ENCODE assay signal across 9 cellular contexts in the genomic region with DNA sequence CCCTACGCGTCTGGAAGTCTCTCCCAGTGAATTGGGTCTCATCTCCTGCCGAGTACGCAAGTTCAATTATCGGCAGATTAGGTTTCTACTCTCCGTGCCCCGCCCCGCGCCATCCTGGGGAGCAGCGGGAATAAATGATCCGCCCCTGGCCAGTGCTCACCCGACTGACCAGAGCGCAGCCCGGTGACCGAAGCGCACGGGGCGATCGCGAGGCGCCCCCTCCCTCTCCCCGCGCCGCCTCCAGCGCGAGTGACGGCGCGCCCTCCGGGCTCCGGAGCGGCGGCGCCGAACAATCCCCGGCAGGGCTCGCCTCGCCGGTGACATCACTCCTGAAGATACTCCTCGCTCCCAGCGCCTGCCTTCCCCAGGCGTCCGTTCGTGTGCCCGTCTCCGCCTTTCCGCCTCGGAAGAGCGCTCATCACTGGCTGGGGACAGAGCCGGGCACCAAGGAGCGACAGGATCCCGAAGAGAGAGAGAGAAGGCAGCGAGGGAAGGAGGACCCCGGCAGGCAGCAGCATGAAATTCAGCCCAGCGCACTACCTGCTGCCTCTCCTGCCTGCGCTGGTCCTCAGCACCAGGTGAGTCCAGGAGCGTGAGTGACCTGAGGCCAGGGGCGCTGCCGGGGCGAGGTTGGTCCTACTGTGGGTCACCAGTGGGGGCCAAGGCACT. TPM values are rescaled to one million over a fixed set of nuclear protein-coding genes. Genes with fewer than 3 reads are reported as not detected.
DNase-seq lines count a peak whose midpoint lies in the region; ATAC-seq and TF ChIP-seq lines count a peak whose summit lies in the region.
"Had no signal": no experiment of that assay in that cellular context is flagged by ENCODE, and none has a peak within 500 bp of the region (broad histone marks: within the 10 kb centered on the region; RNA-seq: fewer than 3 reads in every experiment).

A gene (plus strand): TSS at position 326 of the 669 bp plus-strand sequence.

- POLR2A ChIA-PET in activated CD8-positive, alpha-beta T cell treated with anti-CD3 and anti-CD28 coated beads for 36 hours (lab: Charles Lee): no interaction called here

- H3K4me1 ChIP-seq in tibial nerve: peaks cover 0 to 15% (median 0%) of the 10 kb centered on the region in 4 donors

- no peaks in the 10 kb centered on the region for H3K36me3 ChIP-seq in tibial nerve

- no peak within 1 kb of the TSS for H3K27ac Mint-ChIP-seq in activated CD8-positive, alpha-beta T cell treated with anti-CD3 and anti-CD28 coated beads for 36 hours

- 2 to 14% methylated on average over 5 to 53 of the region's 60 CpGs for WGBS in tibial nerve, 2 donors

- no peaks in the 10 kb centered on the region for H3K4me1 Mint-ChIP-seq in activated CD8-positive, alpha-beta T cell treated with anti-CD3 and anti-CD28 coated beads for 36 hours (ENCODE audit: low read depth)

- DNase-seq in 8988T: peak; percentile 17
- peak; percentile 85 to 89 (median 87) for DNase-seq in NCI-H1417 (lab: John Stamatoyannopoulos, UW)
- DNase-seq in choroid plexus epithelial cell (ENCODE audit: low read depth): peak; percentile 37
- DNase-seq in left kidney (ENCODE audit: low read depth, low spot score): peak; percentile 93
- no peak for DNase-seq in tibial nerve (ENCODE audit: low spot score in 2 of 2)
- no peak for DNase-seq in activated CD8-positive, alpha-beta T cell treated with anti-CD3 and anti-CD28 coated beads for 36 hours
- no peak for DNase-seq in GM10266 (ENCODE audit: extremely low spot score)
- no peak for DNase-seq in activated CD4-positive, alpha-beta T cell treated with anti-CD3 and anti-CD28 coated beads, Interleukin-2, amount 50 U/mL, for 4 hours
- DNase-seq: DND-41 had no signal

- TF ChIP-seq CTCF in choroid plexus epithelial cell (conservative IDR thresholded peaks at IDR 0.05; ENCODE audit: low read depth, low read length) (peak; percentile 31), tibial nerve (IDR thresholded peaks at IDR 0.05) (no peak), GM10266 (IDR thresholded peaks at IDR 0.05; ENCODE audit: control insufficient read depth, insufficient read depth, low read depth, missing control alignments) (no peak)
- TF ChIP-seq CTCF in activated CD8-positive, alpha-beta T cell treated with anti-CD3 and anti-CD28 coated beads for 36 hours (IDR thresholded peaks at IDR 0.05): no peak

- no peak for TF ChIP-seq EP300 in tibial nerve (IDR thresholded peaks at IDR 0.05)

- no peaks in the 10 kb centered on the region for H3K36me3 Mint-ChIP-seq in activated CD8-positive, alpha-beta T cell treated with anti-CD3 and anti-CD28 coated beads for 36 hours (ENCODE audit: low read depth)

- CTCF ChIA-PET in activated CD8-positive, alpha-beta T cell treated with anti-CD3 and anti-CD28 coated beads for 36 hours (lab: Charles Lee): no interaction called here

- no peak for TF ChIP-seq POLR2A in tibial nerve (IDR thresholded peaks at IDR 0.05)

- H3K27me3 Mint-ChIP-seq in activated CD8-positive, alpha-beta T cell treated with anti-CD3 and anti-CD28 coated beads for 36 hours: peaks cover 18% of the 10 kb centered on the region

- H3K27me3 ChIP-seq in tibial nerve: peaks cover 0 to 17% of the 10 kb centered on the region in 2 donors

- peak within 1 kb of the TSS; percentile 62 for H3K4me3 ChIP-seq in choroid plexus epithelial cell (ENCODE audit: low read depth, low read length)
- H3K4me3 ChIP-seq in tibial nerve: peak within 1 kb of the TSS; percentile 2 to 55 (median 41)

- H3K9me3 Mint-ChIP-seq in activated CD8-positive, alpha-beta T cell treated with anti-CD3 and anti-CD28 coated beads for 36 hours: peaks cover 6% of the 10 kb centered on the region

- H3K4me3 Mint-ChIP-seq in activated CD8-positive, alpha-beta T cell treated with anti-CD3 and anti-CD28 coated beads for 36 hours: no peak within 1 kb of the TSS

- no peaks in the 10 kb centered on the region for H3K9me3 ChIP-seq in tibial nerve

- intact Hi-C loops in activated CD8-positive, alpha-beta T cell treated with anti-CD3 and anti-CD28 coated beads for 36 hours (cut with micrococcal nuclease): no loop called here

- no peak within 1 kb of the TSS for H3K27ac ChIP-seq in tibial nerve

- no peak for ATAC-seq in activated CD8-positive, alpha-beta T cell treated with anti-CD3 and anti-CD28 coated beads for 36 hours

RNA-seq across cellular contexts. Expression of the gene that starts here (rescaled TPM):
- under 1 TPM in 1 of 4 donors, not detected in 3; under 0.01 TPM for total RNA-seq in tibial nerve
- total RNA-seq in activated CD8-positive, alpha-beta T cell treated with anti-CD3 and anti-CD28 coated beads for 36 hours: not detected

Comparison
In these comparisons a context has a peak if more than half of its experiments do, and no peak if none do; other contexts are left out.
1. DNase-seq: peak in 8988T (single experiment), NCI-H1417 (3 of 3), choroid plexus epithelial cell (single experiment) and left kidney (single experiment); none in tibial nerve (0 of 2), activated CD8-positive, alpha-beta T cell treated with anti-CD3 and anti-CD28 coated beads for 36 hours (single experiment), GM10266 (single experiment) and activated CD4-positive, alpha-beta T cell treated with anti-CD3 and anti-CD28 coated beads, Interleukin-2, amount 50 U/mL, for 4 hours (0 of 2).